26 cellular contexts compared by ENCODE assay signal in the genomic region with DNA sequence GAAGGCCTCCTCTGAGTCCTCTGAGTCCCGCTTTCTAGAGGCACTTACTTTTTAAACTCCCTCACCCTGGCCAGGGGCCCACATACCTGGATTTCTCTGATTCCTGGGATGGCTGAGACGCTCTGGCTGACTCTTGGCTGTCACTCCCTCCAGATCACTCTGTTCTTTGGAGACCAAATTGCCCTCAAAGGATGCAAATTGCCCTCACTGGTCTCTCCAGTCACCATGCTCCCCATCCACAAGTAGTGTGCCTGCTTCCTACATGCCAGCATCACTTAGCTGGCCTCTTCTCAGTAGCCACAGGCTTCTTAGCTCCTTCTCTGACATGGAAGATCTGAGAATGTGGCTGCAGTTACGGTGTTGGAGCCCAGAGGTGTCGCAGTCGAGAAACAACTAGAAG. TPM values are rescaled to one million over a fixed set of nuclear protein-coding genes. Genes with fewer than 3 reads are reported as not detected.
"Had no signal": no experiment of that assay in that cellular context is flagged by ENCODE, and none has a peak within 500 bp of the region (broad histone marks: within the 10 kb centered on the region; RNA-seq: fewer than 3 reads in every experiment).

No MANE protein-coding gene starts in this region.

- H3K27ac ChIP-seq: ascending aorta, body of pancreas, SK-N-MC, VCaP had no signal

- FAIRE-seq: TTC549 had no signal

- H3K27me3 ChIP-seq: ascending aorta, body of pancreas had no signal

- H3K9me3 ChIP-seq: ascending aorta, body of pancreas had no signal

- DNase-seq: activated CD4-positive, alpha-beta memory T cell treated with anti-CD3 and anti-CD28 coated beads for 36 hours; activated CD4-positive, alpha-beta T cell treated with anti-CD3 and anti-CD28 coated beads, Interleukin-2, amount 10 ng/mL, durations not matched to agents 7 days and 5 days; activated CD4-positive, CD25-positive, alpha-beta regulatory T cell; activated CD8-positive, alpha-beta memory T cell treated with anti-CD3 and anti-CD28 coated beads for 24 hours; activated effector memory CD4-positive, alpha-beta T cell treated with anti-CD3 and anti-CD28 coated beads, Interleukin-2, amount 50 U/mL, for 16 hours; activated naive CD4-positive, alpha-beta T cell treated with Interleukin-2 at 50 U/mL for 16 hours; activated naive CD8-positive, alpha-beta T cell treated with anti-CD3 and anti-CD28 coated beads, Interleukin-2, amount 50 U/mL, for 24 hours; activated T-cell treated with anti-CD3 and anti-CD28 coated beads, Interleukin-2, amount 50 U/mL, for 4 hours; amniotic stem cell; body of pancreas; Kasumi-1; NCI-H1092; NCI-H1930; NCI-H345; NCI-H510A; NCI-H526 treated with DMSO at 0.1 percent for 48 hours; RPMI8226; T-cell; T-helper 2 cell; T1000 had no signal

- H3K4me1 ChIP-seq: ascending aorta, body of pancreas had no signal

- H3K4me3 ChIP-seq: ascending aorta, body of pancreas, SK-N-MC had no signal

- H3K36me3 ChIP-seq: ascending aorta had no signal

RNA-seq across cellular contexts. Expression of gene CCDC68, which starts 41.3 kb away (rescaled TPM):
- total RNA-seq: activated CD4-positive, alpha-beta memory T cell treated with anti-CD3 and anti-CD28 coated beads for 36 hours; activated naive CD4-positive, alpha-beta T cell treated with anti-CD3 and anti-CD28 coated beads, Interleukin-2, amount 50 U/mL, for 72 hours; activated T-cell treated with anti-CD3 and anti-CD28 coated beads, Interleukin-2, amount 50 U/mL, for 4 hours; OCI-LY7 had no signal
